Comparison of ENCODE assay signal across 8 cellular contexts in the genomic region with DNA sequence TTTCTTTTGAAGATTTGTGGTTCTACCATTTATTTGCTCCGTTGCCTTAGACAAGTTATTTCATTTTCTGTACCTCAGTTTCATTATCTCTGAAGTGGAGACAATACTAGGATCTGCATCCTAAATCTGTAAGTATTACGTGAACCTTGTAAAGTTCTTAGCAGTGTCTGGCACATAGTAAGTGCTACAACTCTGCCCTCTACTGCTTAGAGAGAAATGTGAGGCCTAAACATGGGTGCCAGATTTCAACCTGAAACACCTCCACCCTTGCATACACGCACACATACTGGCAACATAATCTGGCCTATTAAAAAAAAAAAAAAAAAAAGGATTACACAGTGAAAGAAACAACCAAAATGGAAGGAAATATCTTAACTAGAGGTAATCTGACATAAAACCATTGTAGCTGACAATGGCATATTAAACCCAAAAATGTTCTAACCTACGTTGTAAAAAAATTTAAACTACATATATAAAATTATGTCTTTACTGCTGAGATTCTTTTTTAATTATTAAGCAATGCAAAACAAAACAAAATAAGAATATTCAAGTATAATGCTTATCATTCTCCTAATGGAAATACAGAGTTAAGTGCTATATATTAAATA.
DNase-seq lines count a peak whose midpoint lies in the region; ATAC-seq and TF ChIP-seq lines count a peak whose summit lies in the region.

No MANE protein-coding gene starts in this region.

- TF ChIP-seq POLR2A in upper lobe of left lung (IDR thresholded peaks at IDR 0.05): no peak

- ATAC-seq in GM18499 (IDR thresholded peaks at IDR 0.05; ENCODE audit: insufficient read depth, unreplicated experiment) (peak; percentile 49), HG03103 (IDR thresholded peaks at IDR 0.05; ENCODE audit: low read depth, unreplicated experiment) (peak; percentile 59), upper lobe of left lung (ENCODE audit: low FRiP score in 2 of 2) (peak in 1 of 2 donors; percentile 72)

- H3K4me2 ChIP-seq in OCI-LY1 (ENCODE audit: low read length): no peak overlapping the region

- H3K9me2 ChIP-seq in OCI-LY1 (ENCODE audit: low read depth, low read length): no peaks in the 10 kb centered on the region

- H3K36me3 ChIP-seq in OCI-LY1 (ENCODE audit: insufficient read depth, low read length) (no peaks in the 10 kb centered on the region), upper lobe of left lung (no peaks in the 10 kb centered on the region)

- H3K4me1 ChIP-seq in OCI-LY1 (ENCODE audit: insufficient read depth, low read length, severe bottlenecking): peaks cover 14% of the 10 kb centered on the region
- no peaks in the 10 kb centered on the region for H3K4me1 ChIP-seq in upper lobe of left lung

- no peaks in the 10 kb centered on the region for H3F3A ChIP-seq in OCI-LY1 (ENCODE audit: insufficient read depth, low read length)

- no peaks in the 10 kb centered on the region for H3K27me3 ChIP-seq in OCI-LY1 (ENCODE audit: insufficient read depth, low read length)
- H3K27me3 ChIP-seq in upper lobe of left lung: no peaks in the 10 kb centered on the region

- 57 to 62% methylated on average over 4 of the region's 4 CpGs for WGBS in upper lobe of left lung, 2 donors

- H3K4me3 ChIP-seq in OCI-LY1 (ENCODE audit: low read depth, low read length, poor library complexity, severe bottlenecking) (no peak overlapping the region), foreskin fibroblast (ENCODE audit: low read depth in 1 of 2, low read length in 2 of 2) (no peak overlapping the region), upper lobe of left lung (no peak overlapping the region)

- TF ChIP-seq CTCF in OCI-LY1 (IDR thresholded peaks at IDR 0.05; ENCODE audit: low read length) (peak; percentile 71), foreskin fibroblast (IDR thresholded peaks at IDR 0.05; ENCODE audit: low read depth, low read length) (peak; percentile 64), upper lobe of left lung (IDR thresholded peaks at IDR 0.05) (peak in 5 of 6 experiments; percentile 10 to 40 (median 35))

- H3K9me3 ChIP-seq in OCI-LY1 (ENCODE audit: low read length) (no peaks in the 10 kb centered on the region), upper lobe of left lung (no peaks in the 10 kb centered on the region)

- TF ChIP-seq EP300 in upper lobe of left lung (IDR thresholded peaks at IDR 0.05): no peak

- H3K27ac ChIP-seq in OCI-LY1 (ENCODE audit: low read depth, low read length, poor library complexity, severe bottlenecking): no peak overlapping the region
- no peak overlapping the region for H3K27ac ChIP-seq in upper lobe of left lung

- no peak overlapping the region for H2AFZ ChIP-seq in OCI-LY1 (ENCODE audit: low read length)

- no peak overlapping the region for H3K9ac ChIP-seq in OCI-LY1 (ENCODE audit: low read length)

- H3K79me2 ChIP-seq in OCI-LY1 (ENCODE audit: insufficient read depth, low read length): no peaks in the 10 kb centered on the region

- DNase-seq in A172 (ENCODE audit: low spot score): peak; percentile 59
- DNase-seq in foreskin fibroblast: peak; percentile 35 to 67
- DNase-seq in upper lobe of left lung: no peak
- no peak for DNase-seq in GF-D8 (lab: John Stamatoyannopoulos, UW)
- no peak for DNase-seq in UCSD-AML1 (lab: John Stamatoyannopoulos, UW; ENCODE audit: unreplicated experiment)

- no peaks in the 10 kb centered on the region for H4K20me1 ChIP-seq in OCI-LY1 (ENCODE audit: insufficient read depth, low read length)

Comparison
In these comparisons a context has a peak if more than half of its experiments do, and no peak if none do; other contexts are left out.
1. DNase-seq: peak in A172 (single experiment) and foreskin fibroblast (2 of 2); none in upper lobe of left lung (0 of 2), GF-D8 (single experiment) and UCSD-AML1 (single experiment).
2. Peak in every context shown above with its lines, with median percentiles within 50 percentile points of each other: CTCF ChIP-seq.